Comparison of ENCODE assay signal across 8 cellular contexts in genomic region chr4:110005461-110006056, GRCh38.
A peak's percentile ranks its signal among the peaks of the same experiment; 100 is the strongest.
DNase-seq lines count a peak whose midpoint lies in the region; ATAC-seq and TF ChIP-seq lines count a peak whose summit lies in the region.

No MANE protein-coding gene starts in this region.

- H3K36me3 ChIP-seq in upper lobe of right lung = no peaks in the 10 kb centered on the region

- no peak overlapping the region for H3K27ac ChIP-seq in upper lobe of right lung

- ATAC-seq in GM18861 (IDR thresholded peaks at IDR 0.05; ENCODE audit: unreplicated experiment) = peak; percentile 76
- ATAC-seq in HG03139 (IDR thresholded peaks at IDR 0.05; ENCODE audit: unreplicated experiment) = peak; percentile 72
- peak; percentile 76 for ATAC-seq in upper lobe of right lung

- no peak overlapping the region for H3K4me3 ChIP-seq in upper lobe of right lung

- intact Hi-C loops in upper lobe of right lung (cut with DNase I) = no loop called here

- DNase-seq in COR-L47 (lab: John Stamatoyannopoulos, UW) (peak; percentile 52), NCI-H446 treated with DMSO at 0.1 percent for 48 hours (lab: John Stamatoyannopoulos, UW) (peak; percentile 11), brain pericyte (ENCODE audit: low read depth, low spot score) (peak; percentile 17), kidney tubule cell (ENCODE audit: low spot score) (peak; percentile 77), upper lobe of right lung (no peak), mucosa of gallbladder (ENCODE audit: low spot score) (no peak)

- no peaks in the 10 kb centered on the region for H3K4me1 ChIP-seq in upper lobe of right lung

- no peaks in the 10 kb centered on the region for H3K27me3 ChIP-seq in upper lobe of right lung

- no peaks in the 10 kb centered on the region for H3K9me3 ChIP-seq in upper lobe of right lung

- peak; percentile 73 for TF ChIP-seq CTCF in upper lobe of right lung (IDR thresholded peaks at IDR 0.05)

Comparison
In these comparisons a context has a peak if more than half of its experiments do, and no peak if none do; other contexts are left out.
1. DNase-seq: peak in COR-L47 (single experiment), NCI-H446 treated with DMSO at 0.1 percent for 48 hours (single experiment), brain pericyte (single experiment) and kidney tubule cell (single experiment); none in upper lobe of right lung (single experiment) and mucosa of gallbladder (single experiment).
2. Peak in every context shown above with its lines, with median percentiles within 50 percentile points of each other: ATAC-seq.